In genomic region chr13:27018882-27019281, GRCh38 we compare ENCODE assay signal across 1 cellular context.
TF ChIP-seq lines count a peak whose summit lies in the region.

No MANE protein-coding gene starts in this region.

TF ChIP-seq in IMR-90, 13 proteins besides CTCF, POLR2A, EP300 and RAD21 (continued from another document):
- TF ChIP-seq MAFK (IDR thresholded peaks at IDR 0.05; ENCODE audit: low read depth, low read length) (no peak), BHLHE40 (IDR thresholded peaks at IDR 0.05; ENCODE audit: low read depth, low read length) (no peak), CEBPB (IDR thresholded peaks at IDR 0.05; ENCODE audit: low read depth, low read length) (no peak)
TF ChIP-seq in IMR-90: peak in this region for 0.
